In genomic region chr4:156677656-156678055, GRCh38 we compare ENCODE assay signal across 1 cellular context.
TF ChIP-seq lines count a peak whose summit lies in the region.

No MANE protein-coding gene starts in this region.

TF ChIP-seq in IMR-90, 13 proteins besides CTCF, POLR2A, EP300 and RAD21:
- no peak for TF ChIP-seq RFX5 (IDR thresholded peaks at IDR 0.05; ENCODE audit: low read depth, low read length)
- TF ChIP-seq CEBPB (IDR thresholded peaks at IDR 0.05; ENCODE audit: low read depth, low read length) = no peak
- no peak for TF ChIP-seq MAZ (IDR thresholded peaks at IDR 0.05; ENCODE audit: borderline replicate concordance, low read depth, low read length)
- no peak for TF ChIP-seq BHLHE40 (IDR thresholded peaks at IDR 0.05; ENCODE audit: low read depth, low read length)
- TF ChIP-seq MAFK (IDR thresholded peaks at IDR 0.05; ENCODE audit: low read depth, low read length) = no peak
- TF ChIP-seq CHD1 (IDR thresholded peaks at IDR 0.05; ENCODE audit: low read depth, low read length) = no peak
- no peak for TF ChIP-seq FOS (IDR thresholded peaks at IDR 0.05; ENCODE audit: low read depth, low read length)
- TF ChIP-seq, protein P1, sequence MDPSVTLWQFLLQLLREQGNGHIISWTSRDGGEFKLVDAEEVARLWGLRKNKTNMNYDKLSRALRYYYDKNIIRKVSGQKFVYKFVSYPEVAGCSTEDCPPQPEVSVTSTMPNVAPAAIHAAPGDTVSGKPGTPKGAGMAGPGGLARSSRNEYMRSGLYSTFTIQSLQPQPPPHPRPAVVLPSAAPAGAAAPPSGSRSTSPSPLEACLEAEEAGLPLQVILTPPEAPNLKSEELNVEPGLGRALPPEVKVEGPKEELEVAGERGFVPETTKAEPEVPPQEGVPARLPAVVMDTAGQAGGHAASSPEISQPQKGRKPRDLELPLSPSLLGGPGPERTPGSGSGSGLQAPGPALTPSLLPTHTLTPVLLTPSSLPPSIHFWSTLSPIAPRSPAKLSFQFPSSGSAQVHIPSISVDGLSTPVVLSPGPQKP (IDR thresholded peaks at IDR 0.05; ENCODE audit: borderline replicate concordance, low read depth, low read length) = no peak
- TF ChIP-seq NFE2L2 (IDR thresholded peaks at IDR 0.05; ENCODE audit: low read depth, low read length) = no peak
- TF ChIP-seq, protein P2, sequence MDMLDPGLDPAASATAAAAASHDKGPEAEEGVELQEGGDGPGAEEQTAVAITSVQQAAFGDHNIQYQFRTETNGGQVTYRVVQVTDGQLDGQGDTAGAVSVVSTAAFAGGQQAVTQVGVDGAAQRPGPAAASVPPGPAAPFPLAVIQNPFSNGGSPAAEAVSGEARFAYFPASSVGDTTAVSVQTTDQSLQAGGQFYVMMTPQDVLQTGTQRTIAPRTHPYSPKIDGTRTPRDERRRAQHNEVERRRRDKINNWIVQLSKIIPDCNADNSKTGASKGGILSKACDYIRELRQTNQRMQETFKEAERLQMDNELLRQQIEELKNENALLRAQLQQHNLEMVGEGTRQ (IDR thresholded peaks at IDR 0.05; ENCODE audit: low read depth, low read length) = no peak
- TF ChIP-seq SMC3 (IDR thresholded peaks at IDR 0.05; ENCODE audit: low read depth, low read length) = no peak
- no peak for TF ChIP-seq RCOR1 (IDR thresholded peaks at IDR 0.05; ENCODE audit: insufficient replicate concordance, low read length)
- TF ChIP-seq MXI1 (IDR thresholded peaks at IDR 0.05; ENCODE audit: borderline replicate concordance, low read depth, low read length) = no peak
